ENCODE assay signal across 14 cellular contexts in the genomic region with DNA sequence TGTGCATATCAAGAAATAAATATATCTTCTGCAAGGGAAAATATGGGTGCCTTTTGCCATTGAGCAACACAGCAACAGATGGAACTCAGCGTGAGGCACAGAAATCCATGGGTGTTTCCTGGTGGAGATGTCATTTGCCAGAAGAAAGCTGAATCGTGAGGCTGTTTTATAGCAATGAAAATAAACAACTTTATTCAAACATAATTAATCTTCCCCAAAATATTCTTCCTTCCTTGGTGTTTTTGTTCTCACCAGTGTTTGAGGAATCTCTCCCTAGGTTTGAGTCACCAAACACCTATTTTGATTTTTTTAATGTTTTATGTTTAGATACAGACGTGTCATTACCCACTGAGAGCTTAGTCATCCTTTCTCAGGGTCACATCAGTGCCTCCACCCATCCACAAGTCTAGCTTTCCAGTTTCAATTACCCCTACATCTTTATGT.
DNase-seq lines count a peak whose midpoint lies in the region; ATAC-seq and TF ChIP-seq lines count a peak whose summit lies in the region.
"Had no signal": no experiment of that assay in that cellular context is flagged by ENCODE, and none has a peak within 500 bp of the region (broad histone marks: within the 10 kb centered on the region; RNA-seq: fewer than 3 reads in every experiment).

No MANE protein-coding gene starts in this region.

- peaks cover 0 to 3% of the 10 kb centered on the region in 2 donors for H3K4me1 ChIP-seq in left lung

- H3K36me3 Mint-ChIP-seq in CD14-positive monocyte: no peaks in the 10 kb centered on the region
- H3K36me3 Mint-ChIP-seq in endothelial cell (ENCODE audit: low read depth, unreplicated experiment): no peaks in the 10 kb centered on the region
- H3K36me3 Mint-ChIP-seq: brain had no signal

- H3K27me3 Mint-ChIP-seq in CD14-positive monocyte (ENCODE audit: low read depth in 3 of 3): no peaks in the 10 kb centered on the region
- no peaks in the 10 kb centered on the region for H3K27me3 Mint-ChIP-seq in endothelial cell (ENCODE audit: unreplicated experiment)

- H3K27ac Mint-ChIP-seq in CD14-positive monocyte (no peak overlapping the region), endothelial cell (ENCODE audit: unreplicated experiment) (no peak overlapping the region)

- intact Hi-C loops in left lung (cut with DNase I) (no loop called here), CD14-positive monocyte (cut with micrococcal nuclease) (no loop called here)

- ATAC-seq in left lung: peak; percentile 62
- ATAC-seq: K562, mucosa of descending colon had no signal

- TF ChIP-seq CTCF in brain microvascular endothelial cell (IDR thresholded peaks at IDR 0.05; ENCODE audit: low read depth, low read length, missing control alignments): no peak
- TF ChIP-seq CTCF in left lung (IDR thresholded peaks at IDR 0.05): no peak
- TF ChIP-seq CTCF in CD14-positive monocyte (IDR thresholded peaks at IDR 0.05): no peak
- TF ChIP-seq CTCF in endothelial cell (IDR thresholded peaks at IDR 0.05; ENCODE audit: unreplicated experiment): no peak
- no peak for TF ChIP-seq CTCF in GM10248 (IDR thresholded peaks at IDR 0.05; ENCODE audit: control extremely low read depth, extremely low read depth, low read depth, missing control alignments)

- DNase-seq in Ammon's horn (ENCODE audit: low spot score) (peak; percentile 45), LHCN-M2 (ENCODE audit: low read depth) (peak; percentile 51), brain microvascular endothelial cell (peak; percentile 56), left lung (no peak), CD14-positive monocyte (ENCODE audit: low spot score) (no peak), SKM-1 treated with dmso at 0.1 percent for 144 hours (lab: John Stamatoyannopoulos, UW; ENCODE audit: unreplicated experiment) (no peak), endothelial cell (ENCODE audit: low spot score) (no peak), GM10248 (ENCODE audit: extremely low spot score) (no peak)
- DNase-seq: DND-41, mucosa of descending colon, T-helper 9 cell had no signal

- POLR2A ChIA-PET in GM10248 (lab: Yijun Ruan, JAX): no interaction called here

- no peaks in the 10 kb centered on the region for H3K36me3 ChIP-seq in brain microvascular endothelial cell (replicated peaks)
- H3K36me3 ChIP-seq in left lung: no peaks in the 10 kb centered on the region

- in situ Hi-C loops in brain microvascular endothelial cell (cut with HindIII; ENCODE audit: low pct_ligation_motif_present, low sequenced_read_pairs): no loop called here

- CTCF ChIA-PET in GM10248 (lab: Yijun Ruan, JAX): interaction anchor here (1.0 kb wide), 1 partner anchor 10 kb away, joined by 3 read pairs; no protein-coding TSS in a partner anchor

- H3K9me3 Mint-ChIP-seq in CD14-positive monocyte: peaks cover 0 to 4% (median 0%) of the 10 kb centered on the region in 7 donors
- no peaks in the 10 kb centered on the region for H3K9me3 Mint-ChIP-seq in endothelial cell (ENCODE audit: unreplicated experiment)

- H3K4me3 ChIP-seq in brain microvascular endothelial cell (ENCODE audit: low read depth, low read length) (no peak overlapping the region), left lung (no peak overlapping the region)
- H3K4me3 ChIP-seq: K562, mucosa of descending colon, skin epidermis had no signal

- H3K27me3 ChIP-seq in brain microvascular endothelial cell (replicated peaks): no peaks in the 10 kb centered on the region
- H3K27me3 ChIP-seq in left lung: no peaks in the 10 kb centered on the region

- H3K27ac ChIP-seq in brain microvascular endothelial cell: peak overlapping the region; percentile 83
- peak overlapping the region in 1 of 2 donors; percentile 77 for H3K27ac ChIP-seq in left lung
- H3K27ac ChIP-seq: skin epidermis had no signal

- no peaks in the 10 kb centered on the region for H3K4me1 Mint-ChIP-seq in CD14-positive monocyte
- no peaks in the 10 kb centered on the region for H3K4me1 Mint-ChIP-seq in endothelial cell (ENCODE audit: unreplicated experiment)

- peaks cover 0 to 7% of the 10 kb centered on the region in 2 donors for H3K9me3 ChIP-seq in left lung
- H3K9me3 ChIP-seq: mucosa of descending colon had no signal

- H3K4me3 Mint-ChIP-seq in CD14-positive monocyte: no peak overlapping the region
- H3K4me3 Mint-ChIP-seq in endothelial cell (ENCODE audit: unreplicated experiment): no peak overlapping the region

Comparison
In these comparisons a context has a peak if more than half of its experiments do, and no peak if none do; other contexts are left out.
1. DNase-seq: peak in Ammon's horn (single experiment), LHCN-M2 (single experiment) and brain microvascular endothelial cell (single experiment); none in left lung (0 of 2), CD14-positive monocyte (single experiment), SKM-1 treated with dmso at 0.1 percent for 144 hours (single experiment), endothelial cell (single experiment) and GM10248 (single experiment).